ENCODE assay signal across 8 cellular contexts in the genomic region with DNA sequence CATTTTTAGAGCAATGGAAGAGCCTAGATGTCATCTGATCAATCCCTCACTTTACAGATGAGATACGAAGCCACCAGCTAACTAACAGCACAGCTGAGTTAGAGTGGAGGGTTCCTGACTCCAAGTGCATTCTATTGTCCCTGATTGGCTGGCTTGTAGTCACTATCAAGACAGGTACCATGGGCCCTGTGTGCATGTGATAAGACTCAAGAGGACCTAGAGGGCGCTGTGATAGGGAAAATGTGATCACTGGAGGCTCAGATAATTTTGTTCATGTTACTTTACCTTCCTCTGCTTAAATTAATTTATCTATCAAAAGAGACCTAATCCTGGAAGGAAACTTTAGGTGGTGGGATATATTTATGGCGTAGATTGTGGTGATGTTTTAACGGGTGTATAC. TPM values are rescaled to one million over a fixed set of nuclear protein-coding genes. Genes with fewer than 3 reads are reported as not detected.
DNase-seq lines count a peak whose midpoint lies in the region; ATAC-seq, FAIRE-seq and TF ChIP-seq lines count a peak whose summit lies in the region.
"Had no signal": no experiment of that assay in that cellular context is flagged by ENCODE, and none has a peak within 500 bp of the region (broad histone marks: within the 10 kb centered on the region; RNA-seq: fewer than 3 reads in every experiment).

No MANE protein-coding gene starts in this region.

- DNase-seq in GM12865 (ENCODE audit: low read depth) (peak; percentile 41), lung microvascular endothelial cell (ENCODE audit: low read depth in 2 of 2) (peak; percentile 6 to 46), NCI-H2227 treated with DMSO at 0.1 percent for 48 hours (lab: John Stamatoyannopoulos, UW) (no peak), urothelium cell line (ENCODE audit: low spot score) (no peak)
- no peak for DNase-seq in activated effector memory CD4-positive, alpha-beta T cell treated with anti-CD3 and anti-CD28 coated beads, Interleukin-2, amount 50 U/mL, for 16 hours
- DNase-seq: activated naive CD8-positive, alpha-beta T cell treated with anti-CD3 and anti-CD28 coated beads, Interleukin-2, amount 10 ng/mL, durations not matched to agents 7 days and 5 days had no signal

- ATAC-seq in HG03442 (IDR thresholded peaks at IDR 0.05; ENCODE audit: unreplicated experiment): peak; percentile 52

- H3K27ac ChIP-seq in VCaP: no peak overlapping the region

- TF ChIP-seq CTCF in GM12865 (IDR thresholded peaks at IDR 0.05; ENCODE audit: insufficient read depth, low read depth, low read length, missing control alignments) (peak; percentile 21), VCaP (conservative IDR thresholded peaks at IDR 0.05) (peak; percentile 38)

- no peak overlapping the region for H3K4me3 ChIP-seq in GM12865 (ENCODE audit: low read depth, low read length)

- no peak for FAIRE-seq in urothelium cell line (lab: Jason Lieb, UNC)

RNA-seq across cellular contexts. Expression of a gene that starts 19.5 kb away (rescaled TPM):
- total RNA-seq in lung microvascular endothelial cell: 17.7 and 30.6 TPM in 2 replicates

Comparison
In these comparisons a context has a peak if more than half of its experiments do, and no peak if none do; other contexts are left out.
1. DNase-seq: peak in GM12865 (single experiment) and lung microvascular endothelial cell (2 of 2); none in NCI-H2227 treated with DMSO at 0.1 percent for 48 hours (single experiment), urothelium cell line (single experiment) and activated effector memory CD4-positive, alpha-beta T cell treated with anti-CD3 and anti-CD28 coated beads, Interleukin-2, amount 50 U/mL, for 16 hours (single experiment).